21 cellular contexts compared by ENCODE assay signal in the genomic region with DNA sequence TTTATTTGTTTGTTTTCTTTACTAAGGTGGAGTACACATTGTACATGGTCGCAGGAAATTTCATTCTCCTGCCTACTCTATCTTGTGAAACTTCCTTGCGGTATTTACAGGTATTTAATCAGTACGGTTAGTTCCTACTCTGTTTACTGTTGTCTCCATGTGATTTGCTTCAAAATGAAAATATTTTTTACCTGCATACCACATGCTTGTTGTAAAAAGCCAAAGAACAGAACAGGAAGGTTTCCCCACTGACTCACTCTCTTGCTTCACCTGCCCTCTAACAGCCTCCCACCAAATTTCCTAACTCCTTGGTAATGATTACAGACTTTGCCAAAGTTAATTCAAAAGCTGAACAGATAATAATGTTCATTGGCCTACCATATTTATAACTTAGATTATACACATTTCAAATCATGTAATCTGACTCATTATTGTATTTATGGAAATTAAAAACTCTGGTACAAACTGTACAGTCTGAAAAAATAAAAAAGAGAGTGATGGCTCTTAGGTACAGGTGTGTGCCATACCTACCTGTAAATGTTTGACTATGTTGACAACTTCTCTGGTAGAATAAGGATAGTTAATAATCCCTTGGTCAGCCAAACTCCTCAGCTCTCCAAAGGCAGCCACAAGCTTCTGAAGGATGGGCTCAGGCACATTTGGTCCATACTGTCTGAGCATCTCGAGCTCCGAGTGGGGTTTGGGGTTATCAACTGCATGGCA.
DNase-seq lines count a peak whose midpoint lies in the region; ATAC-seq and TF ChIP-seq lines count a peak whose summit lies in the region.
"Had no signal": no experiment of that assay in that cellular context is flagged by ENCODE, and none has a peak within 500 bp of the region (broad histone marks: within the 10 kb centered on the region; RNA-seq: fewer than 3 reads in every experiment).

No MANE protein-coding gene starts in this region.

- H4K91ac ChIP-seq in trophoblast cell (ENCODE audit: low read depth, low read length): no peak overlapping the region

- no peak overlapping the region for H4K12ac ChIP-seq in trophoblast cell (ENCODE audit: low read depth, low read length)

- DNase-seq in HPDE6-E6E7 (ENCODE audit: extremely low spot score) (peak; percentile 2), RWPE1 (ENCODE audit: low spot score) (peak; percentile 26), epithelial cell of prostate (ENCODE audit: low read depth, low spot score) (peak; percentile 39), trophoblast cell (peak; percentile 66 to 86), DMS53 treated with DMSO at 0.1 percent for 48 hours (lab: John Stamatoyannopoulos, UW; ENCODE audit: unreplicated experiment) (no peak), RKO (ENCODE audit: low spot score) (no peak)
- DNase-seq: BE2C; CD8-positive, alpha-beta T cell; GDM1; GM23248; NCI-H1417 treated with DMSO at 0.1 percent for 48 hours; NCI-H1930; NCI-H446; NCI-H748 treated with DMSO at 0.1 percent for 48 hours; SHP77 treated with DMSO at 0.1 percent for 48 hours had no signal

- POLR2A ChIA-PET in RWPE1 (lab: Yijun Ruan, JAX; ENCODE audit: low non-redundant PET): no interaction called here

- H2BK120ac ChIP-seq in trophoblast cell (ENCODE audit: insufficient read depth, low read length, poor library complexity): no peak overlapping the region

- H3K27me3 ChIP-seq in trophoblast cell (ENCODE audit: insufficient read depth, low read length): no peaks in the 10 kb centered on the region
- H3K27me3 ChIP-seq: BE2C had no signal

- H3K79me2 ChIP-seq in trophoblast cell (ENCODE audit: control insufficient read depth, insufficient read depth, low read length, poor library complexity): no peaks in the 10 kb centered on the region

- no peak overlapping the region for H2BK12ac ChIP-seq in trophoblast cell (ENCODE audit: low read length)

- no peak overlapping the region for H3K4ac ChIP-seq in trophoblast cell (ENCODE audit: low read depth, low read length)

- no peak overlapping the region for H3K9ac ChIP-seq in trophoblast cell (ENCODE audit: low read length)
- H3K9ac ChIP-seq: GM23248 had no signal

- CTCF ChIA-PET in RWPE1 (lab: Yijun Ruan, JAX): interaction anchor here (0.7 to 0.8 kb wide), 2 partner anchors 13 to 70 kb away, joined by 4 to 5 read pairs; no protein-coding TSS in a partner anchor

- no CpG with 5 or more reads among the region's 5 CpGs for WGBS in trophoblast cell (ENCODE audit: extremely low coverage, insufficient coverage, insufficient read length)

- H3K4me3 ChIP-seq in trophoblast cell (ENCODE audit: low read depth, low read length): no peak overlapping the region
- H3K4me3 ChIP-seq: GM12878, GM23248 had no signal

- no peak overlapping the region for H2AK5ac ChIP-seq in trophoblast cell (ENCODE audit: low read length)

- no peak overlapping the region for H3K18ac ChIP-seq in trophoblast cell (ENCODE audit: low read length)

- H2BK5ac ChIP-seq in trophoblast cell (ENCODE audit: low read depth, low read length, poor library complexity): no peak overlapping the region

- H3K79me1 ChIP-seq in trophoblast cell (ENCODE audit: low read length): no peaks in the 10 kb centered on the region

- no peak overlapping the region for H3K27ac ChIP-seq in RWPE1
- peak overlapping the region; percentile 47 for H3K27ac ChIP-seq in epithelial cell of prostate
- no peak overlapping the region for H3K27ac ChIP-seq in trophoblast cell (ENCODE audit: low read depth, low read length)
- H3K27ac ChIP-seq: GM23248, HL-60 had no signal

- no peak overlapping the region for H4K8ac ChIP-seq in trophoblast cell (ENCODE audit: low read depth, low read length)

- no peak overlapping the region for H3K14ac ChIP-seq in trophoblast cell (ENCODE audit: low read length)

- no peaks in the 10 kb centered on the region for H3K4me1 ChIP-seq in trophoblast cell (ENCODE audit: control insufficient read depth in 1 of 2, insufficient read depth in 2 of 2, low read length in 2 of 2)

- H3K9me3 ChIP-seq in trophoblast cell (ENCODE audit: insufficient read depth, low read depth, low read length): no peaks in the 10 kb centered on the region
- H3K9me3 ChIP-seq: BE2C had no signal

- no peak for TF ChIP-seq CTCF in RWPE1 (conservative IDR thresholded peaks at IDR 0.05; ENCODE audit: low read depth)

- no peak overlapping the region for H3K23ac ChIP-seq in trophoblast cell (ENCODE audit: low read length)

- H3K4me2 ChIP-seq in trophoblast cell (ENCODE audit: low read length): no peak overlapping the region

- ATAC-seq in GM19023 (IDR thresholded peaks at IDR 0.05; ENCODE audit: unreplicated experiment): no peak
- ATAC-seq: CD8-positive, alpha-beta T cell; GM12878; HCT116; Panc1; SK-N-SH treated with all-trans-retinoic acid at 6 μM for 48 hours had no signal

- H3K36me3 ChIP-seq in trophoblast cell (ENCODE audit: control insufficient read depth in 1 of 2, insufficient read depth in 2 of 2, low read length in 2 of 2): no peaks in the 10 kb centered on the region

- H2AFZ ChIP-seq in trophoblast cell (ENCODE audit: insufficient read depth, low read length, poor library complexity): no peak overlapping the region
- H2AFZ ChIP-seq: GM23248 had no signal

Comparison
In these comparisons a context has a peak if more than half of its experiments do, and no peak if none do; other contexts are left out.
1. DNase-seq: peak in HPDE6-E6E7 (single experiment), RWPE1 (single experiment), epithelial cell of prostate (single experiment) and trophoblast cell (2 of 2); none in DMS53 treated with DMSO at 0.1 percent for 48 hours (single experiment) and RKO (single experiment).